32 cellular contexts compared by ENCODE assay signal in genomic region chr7:48165157-48165556, GRCh38. TPM values are rescaled to one million over a fixed set of nuclear protein-coding genes. Genes with fewer than 3 reads are reported as not detected.
"Had no signal": no experiment of that assay in that cellular context is flagged by ENCODE, and none has a peak within 500 bp of the region (broad histone marks: within the 10 kb centered on the region; RNA-seq: fewer than 3 reads in every experiment).

No MANE protein-coding gene starts in this region.

- H3K36me3 Mint-ChIP-seq: natural killer cell treated with Interleukin-12 subunit alpha and Interleukin-12 subunit beta and Interleukin-15 and Interleukin-18, amount 100 ng/mL, for 72 hours; neural progenitor cell; stimulated activated memory B cell treated with anti-CD40 and anti-IgM and Interleukin-4, amounts not matched to agents 10 μg/mL and 1 μg/mL and 100 μg/mL, for 72 hours; type B pancreatic cell had no signal

- H3K27me3 ChIP-seq: neural progenitor cell, ovary, spleen, suprapubic skin, testis, tibial artery, transverse colon, upper lobe of right lung, uterus had no signal

- DNase-seq: naive thymus-derived CD8-positive, alpha-beta T cell; nephron progenitor cell; occipital lobe; ovary; posterior cingulate gyrus; psoas muscle; right cardiac atrium; spleen; stimulated activated CD4-positive, alpha-beta T cell treated with anti-CD3 and anti-CD28 coated beads, Interleukin-12 subunit alpha, Interleukin-12 subunit beta, amount 100 ng/mL, for 4 hours; stimulated activated CD4-positive, alpha-beta T cell treated with anti-CD3 and anti-CD28 coated beads, Interleukin-1b, Interleukin-23, amount 100 ng/mL, for 48 hours; stimulated activated CD4-positive, alpha-beta T cell treated with anti-CD3 and anti-CD28 coated beads, Interleukin-4, amount 100 ng/mL, for 1 hour; stimulated activated CD4-positive, alpha-beta T cell treated with anti-CD3 and anti-CD28 coated beads, Interleukin-4, amount 100 ng/mL, for 4 hours; stimulated activated CD8-positive, alpha-beta memory T cell treated with anti-CD3 and anti-CD28 coated beads, Interleukin-4, amount 100 ng/mL, for 48 hours; stimulated activated naive CD4-positive, alpha-beta T cell; stimulated activated naive CD8-positive, alpha-beta T cell treated with anti-CD3 and anti-CD28 coated beads, Interleukin-15, amount 100 ng/mL, for 72 hours; stimulated activated naive CD8-positive, alpha-beta T cell treated with anti-CD3 and anti-CD28 coated beads, Interleukin-15, Interleukin-2, amounts not matched to agents 100 U/mL and 50 U/mL, for 24 hours; substantia nigra; testis; tibial artery; transverse colon; upper lobe of right lung; uterus had no signal

- H3K9me3 ChIP-seq: ovary, psoas muscle, suprapubic skin, testis, upper lobe of right lung had no signal

- H3K27me3 Mint-ChIP-seq: progenitor cell of endocrine pancreas had no signal

- H3K36me3 ChIP-seq: neural progenitor cell, ovary, spleen, suprapubic skin, tibial artery, transverse colon, upper lobe of right lung, uterus had no signal

- H2AFZ ChIP-seq: neural progenitor cell, parathyroid adenoma had no signal

- H3K4me1 ChIP-seq: neural progenitor cell, parathyroid adenoma, psoas muscle, spleen, suprapubic skin, testis, tibial artery, transverse colon, upper lobe of right lung, uterus had no signal

- H3K4me2 ChIP-seq: neural progenitor cell, smooth muscle cell had no signal

- H3K27ac Mint-ChIP-seq: naive thymus-derived CD8-positive, alpha-beta T cell; natural killer cell treated with Interleukin-12 subunit alpha and Interleukin-12 subunit beta and Interleukin-15 and Interleukin-18, amount 100 ng/mL, for 72 hours; nephron progenitor cell; neural progenitor cell; progenitor cell of endocrine pancreas; stimulated activated memory B cell treated with anti-CD40 and anti-IgM and Interleukin-4, amounts not matched to agents 10 μg/mL and 1 μg/mL and 100 μg/mL, for 72 hours; stimulated activated naive CD8-positive, alpha-beta T cell treated with anti-CD3 and anti-CD28 coated beads, Interleukin-15, amount 100 ng/mL, for 72 hours; type B pancreatic cell had no signal

- H3K4me1 Mint-ChIP-seq: naive thymus-derived CD8-positive, alpha-beta T cell; nephron progenitor cell; neural progenitor cell; stimulated activated memory B cell treated with anti-CD40 and anti-IgM and Interleukin-4, amounts not matched to agents 10 μg/mL and 1 μg/mL and 100 μg/mL, for 72 hours had no signal

- H3K4me3 Mint-ChIP-seq: naive thymus-derived CD8-positive, alpha-beta T cell; natural killer cell treated with Interleukin-12 subunit alpha and Interleukin-12 subunit beta and Interleukin-15 and Interleukin-18, amount 100 ng/mL, for 72 hours; nephron progenitor cell; neural progenitor cell; stimulated activated memory B cell treated with anti-CD40 and anti-IgM and Interleukin-4, amounts not matched to agents 10 μg/mL and 1 μg/mL and 100 μg/mL, for 72 hours; stimulated activated naive CD8-positive, alpha-beta T cell treated with anti-CD3 and anti-CD28 coated beads, Interleukin-15, amount 100 ng/mL, for 72 hours; type B pancreatic cell had no signal

- H3K9me3 Mint-ChIP-seq: natural killer cell treated with Interleukin-12 subunit alpha and Interleukin-12 subunit beta and Interleukin-15 and Interleukin-18, amount 100 ng/mL, for 72 hours; type B pancreatic cell had no signal

- ATAC-seq: naive thymus-derived CD8-positive, alpha-beta T cell; natural killer cell treated with Interleukin-12 subunit alpha and Interleukin-12 subunit beta and Interleukin-15 and Interleukin-18, amount 100 ng/mL, for 72 hours; psoas muscle; right cardiac atrium; sciatic nerve; stimulated activated memory B cell treated with anti-CD40 and anti-IgM and Interleukin-4, amounts not matched to agents 10 μg/mL and 1 μg/mL and 100 μg/mL, for 72 hours; stimulated activated naive CD8-positive, alpha-beta T cell treated with anti-CD3 and anti-CD28 coated beads, Interleukin-15, amount 100 ng/mL, for 72 hours; stimulated activated naive CD8-positive, alpha-beta T cell treated with anti-CD3 and anti-CD28 coated beads, Interleukin-15, Interleukin-2, amounts not matched to agents 100 U/mL and 50 U/mL, for 24 hours; upper lobe of right lung had no signal

- H3K9ac ChIP-seq: neural progenitor cell, parathyroid adenoma had no signal

- H3K27ac ChIP-seq: neural progenitor cell, ovary, parathyroid adenoma, psoas muscle, skin epidermis, spleen, suprapubic skin, testis, tibial artery, transverse colon, upper lobe of right lung, uterus had no signal

- H3K4me3 ChIP-seq: neural progenitor cell, ovary, psoas muscle, skin epidermis, smooth muscle cell, spleen, suprapubic skin, testis, tibial artery, transverse colon, upper lobe of right lung, uterus had no signal

RNA-seq across cellular contexts. Expression of gene ABCA13, which starts 6.1 kb away (rescaled TPM):
- total RNA-seq: naive thymus-derived CD8-positive, alpha-beta T cell; natural killer cell treated with Interleukin-12 subunit alpha and Interleukin-12 subunit beta and Interleukin-15 and Interleukin-18, amount 100 ng/mL, for 72 hours; right cardiac atrium; smooth muscle cell had no signal
- polyA plus RNA-seq: naive thymus-derived CD8-positive, alpha-beta T cell; psoas muscle; right cardiac atrium; smooth muscle cell had no signal
